Comparison of ENCODE assay signal across 35 cellular contexts in the genomic region with DNA sequence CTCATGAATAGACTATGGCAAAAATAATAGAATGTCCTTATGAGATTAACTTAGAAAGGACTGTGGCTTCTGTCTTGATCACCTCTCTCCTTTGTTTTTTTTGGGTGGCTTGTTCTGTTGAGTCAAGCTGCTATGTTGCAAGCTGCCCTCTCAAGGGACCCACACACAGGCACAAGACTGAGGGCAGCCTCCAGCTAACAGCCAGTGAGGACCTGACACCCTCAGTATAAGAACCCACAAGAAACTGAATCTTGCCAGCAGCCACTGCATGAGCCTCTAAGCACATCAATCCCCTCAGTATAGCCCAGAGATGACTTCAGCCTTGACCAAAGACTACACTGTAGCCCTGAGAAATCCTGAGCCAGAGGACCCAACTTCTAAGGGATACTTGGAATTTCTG.
"Had no signal": no experiment of that assay in that cellular context is flagged by ENCODE, and none has a peak within 500 bp of the region (broad histone marks: within the 10 kb centered on the region; RNA-seq: fewer than 3 reads in every experiment).

No MANE protein-coding gene starts in this region.

- H3K27me3 ChIP-seq: adrenal gland, body of pancreas, brain microvascular endothelial cell, breast epithelium had no signal

- H3K36me3 ChIP-seq: adrenal gland, brain microvascular endothelial cell, breast epithelium had no signal

- H3K27ac ChIP-seq: adrenal gland, body of pancreas, brain microvascular endothelial cell, breast epithelium, VCaP had no signal

- H3K9me3 Mint-ChIP-seq: activated B cell treated with CpG ODN at 0.5 μM for 24 hours; activated CD4-positive, alpha-beta memory T cell treated with anti-CD3 and anti-CD28 coated beads for 36 hours; activated CD8-positive, alpha-beta T cell treated with anti-CD3 and anti-CD28 coated beads for 36 hours; activated naive CD4-positive, alpha-beta T cell treated with anti-CD3 and anti-CD28 coated beads for 36 hours; activated naive CD4-positive, alpha-beta T cell treated with anti-CD3 and anti-CD28 coated beads, Interleukin-2, amount 50 U/mL, for 72 hours; activated naive CD8-positive, alpha-beta T cell treated with anti-CD3 and anti-CD28 coated beads for 36 hours; T-helper 2 cell treated with Interferon-gamma antibody and Interleukin-4, amounts not matched to agents 5 μg/mL and 100 μg/mL, for 36 hours had no signal

- ATAC-seq: activated CD8-positive, alpha-beta T cell treated with anti-CD3 and anti-CD28 coated beads for 36 hours; activated naive CD4-positive, alpha-beta T cell treated with anti-CD3 and anti-CD28 coated beads, Interleukin-2, amount 50 U/mL, for 72 hours; activated T-cell treated with anti-CD3 and anti-CD28 coated beads, Interleukin-2, amount 50 U/mL, for 4 hours; activated T-helper 17 cell treated with anti-CD3 and anti-CD28 coated beads, Interleukin-2, amount 50 U/mL, for 72 hours; body of pancreas had no signal

- H3K36me3 Mint-ChIP-seq: activated CD4-positive, alpha-beta memory T cell treated with anti-CD3 and anti-CD28 coated beads for 36 hours; activated naive CD4-positive, alpha-beta T cell treated with anti-CD3 and anti-CD28 coated beads, Interleukin-2, amount 50 U/mL, for 72 hours; activated naive CD8-positive, alpha-beta T cell treated with anti-CD3 and anti-CD28 coated beads for 36 hours had no signal

- DNase-seq: activated B cell treated with CpG ODN at 0.5 μM for 24 hours; activated CD4-positive, alpha-beta memory T cell treated with anti-CD3 and anti-CD28 coated beads for 36 hours; activated CD4-positive, alpha-beta T cell treated with anti-CD3 and anti-CD28 coated beads for 4 hours; activated CD4-positive, alpha-beta T cell treated with anti-CD3 and anti-CD28 coated beads, Interleukin-2, amount 10 ng/mL, durations not matched to agents 24 days and 14 days; activated CD4-positive, alpha-beta T cell treated with anti-CD3 and anti-CD28 coated beads, Interleukin-2, amount 50 U/mL, for 1 hour; activated CD4-positive, alpha-beta T cell treated with anti-CD3 and anti-CD28 coated beads, Interleukin-2, amount 50 U/mL, for 4 hours; activated CD4-positive, CD25-positive, alpha-beta regulatory T cell treated with anti-CD3 and anti-CD28 coated beads, Interleukin-2, amount 50 U/mL, for 72 hours; activated CD8-positive, alpha-beta memory T cell treated with anti-CD3 and anti-CD28 coated beads, Interleukin-2, amount 50 U/mL, for 4 hours; activated CD8-positive, alpha-beta T cell treated with anti-CD3 and anti-CD28 coated beads for 36 hours; activated effector memory CD4-positive, alpha-beta T cell treated with anti-CD3 and anti-CD28 coated beads, Interleukin-2, amount 50 U/mL, for 16 hours; activated gamma-delta T cell treated with Interleukin-2 at 50 U/mL for 16 hours; activated naive CD4-positive, alpha-beta T cell; activated naive CD4-positive, alpha-beta T cell treated with anti-CD3 and anti-CD28 coated beads for 36 hours; activated naive CD4-positive, alpha-beta T cell treated with anti-CD3 and anti-CD28 coated beads, Interleukin-2, amount 50 U/mL, for 16 hours; activated naive CD8-positive, alpha-beta T cell treated with anti-CD3 and anti-CD28 coated beads for 36 hours; activated T-cell treated with anti-CD3 and anti-CD28 coated beads for 4 hours; activated T-cell treated with anti-CD3 and anti-CD28 coated beads, Interleukin-2, amount 50 U/mL, for 1 hour; activated T-cell treated with anti-CD3 and anti-CD28 coated beads, Interleukin-2, amount 50 U/mL, for 4 hours; activated T-cell treated with anti-CD3 and anti-CD28 coated beads, Interleukin-2, amount 50 U/mL, for 72 hours; adrenal gland; amniotic stem cell; aorta; body of pancreas; brain microvascular endothelial cell; central memory CD4-positive, alpha-beta T cell; T-helper 1 cell; T-helper 2 cell; T-helper 9 cell had no signal

- H3K4me1 ChIP-seq: adrenal gland, body of pancreas, breast epithelium had no signal

- H3K4me3 ChIP-seq: adrenal gland, body of pancreas, breast epithelium had no signal

- H3K4me3 Mint-ChIP-seq: activated B cell treated with CpG ODN at 0.5 μM for 24 hours; activated CD4-positive, alpha-beta memory T cell treated with anti-CD3 and anti-CD28 coated beads for 36 hours; activated CD4-positive, alpha-beta T cell treated with anti-CD3 and anti-CD28 coated beads, Interleukin-2, amount 10 ng/mL, durations not matched to agents 24 days and 14 days; activated CD8-positive, alpha-beta T cell treated with anti-CD3 and anti-CD28 coated beads for 36 hours; activated naive CD4-positive, alpha-beta T cell treated with anti-CD3 and anti-CD28 coated beads for 36 hours; activated naive CD8-positive, alpha-beta T cell treated with anti-CD3 and anti-CD28 coated beads for 36 hours; activated T-cell treated with anti-CD3 and anti-CD28 coated beads, Interleukin-2, amount 50 U/mL, for 4 hours; activated T-cell treated with anti-CD3 and anti-CD28 coated beads, Interleukin-2, amount 50 U/mL, for 72 hours; activated T-helper 1 cell treated with anti-CD3 and anti-CD28 coated beads, Interleukin-12 subunit alpha, Interleukin-12 subunit beta, Interleukin-2, Interleukin-4 antibody, amounts not matched to agents 30 ng/mL and 10 ng/mL and 1 ng/mL, durations not matched to agents 14 hours and 24 hours and 36 hours; activated T-helper 17 cell treated with anti-CD3 and anti-CD28 coated beads, Interleukin-2, amount 50 U/mL, for 72 hours; T-helper 1 cell treated with Interleukin-12 subunit alpha and Interleukin-12 subunit beta and Interleukin-4 antibody, amounts not matched to agents 30 μg/mL and 1 μg/mL, for 36 hours; T-helper 2 cell treated with Interferon-gamma antibody and Interleukin-4, amounts not matched to agents 5 μg/mL and 100 μg/mL, for 36 hours had no signal

- H3K27ac Mint-ChIP-seq: activated B cell treated with CpG ODN at 0.5 μM for 24 hours; activated CD4-positive, alpha-beta memory T cell treated with anti-CD3 and anti-CD28 coated beads for 36 hours; activated CD4-positive, alpha-beta T cell treated with anti-CD3 and anti-CD28 coated beads, Interleukin-2, amount 10 ng/mL, durations not matched to agents 24 days and 14 days; activated CD8-positive, alpha-beta T cell treated with anti-CD3 and anti-CD28 coated beads for 36 hours; activated naive CD4-positive, alpha-beta T cell treated with anti-CD3 and anti-CD28 coated beads for 36 hours; activated naive CD4-positive, alpha-beta T cell treated with anti-CD3 and anti-CD28 coated beads, Interleukin-2, amount 50 U/mL, for 72 hours; activated naive CD8-positive, alpha-beta T cell treated with anti-CD3 and anti-CD28 coated beads for 36 hours; activated T-cell treated with anti-CD3 and anti-CD28 coated beads, Interleukin-2, amount 50 U/mL, for 72 hours; activated T-helper 1 cell treated with anti-CD3 and anti-CD28 coated beads, Interleukin-12 subunit alpha, Interleukin-12 subunit beta, Interleukin-2, Interleukin-4 antibody, amounts not matched to agents 30 ng/mL and 10 ng/mL and 1 ng/mL, durations not matched to agents 14 hours and 24 hours and 36 hours; activated T-helper 17 cell treated with anti-CD3 and anti-CD28 coated beads, Interleukin-2, amount 50 U/mL, for 72 hours; T-helper 1 cell treated with Interleukin-12 subunit alpha and Interleukin-12 subunit beta and Interleukin-4 antibody, amounts not matched to agents 30 μg/mL and 1 μg/mL, for 36 hours; T-helper 2 cell treated with Interferon-gamma antibody and Interleukin-4, amounts not matched to agents 5 μg/mL and 100 μg/mL, for 36 hours had no signal

- H3K4me1 Mint-ChIP-seq: activated B cell treated with CpG ODN at 0.5 μM for 24 hours; activated T-helper 17 cell treated with anti-CD3 and anti-CD28 coated beads, Interleukin-2, amount 50 U/mL, for 72 hours had no signal

- H3K9me3 ChIP-seq: adrenal gland, body of pancreas, breast epithelium had no signal
